Comparison of ENCODE assay signal across 34 cellular contexts in the genomic region with DNA sequence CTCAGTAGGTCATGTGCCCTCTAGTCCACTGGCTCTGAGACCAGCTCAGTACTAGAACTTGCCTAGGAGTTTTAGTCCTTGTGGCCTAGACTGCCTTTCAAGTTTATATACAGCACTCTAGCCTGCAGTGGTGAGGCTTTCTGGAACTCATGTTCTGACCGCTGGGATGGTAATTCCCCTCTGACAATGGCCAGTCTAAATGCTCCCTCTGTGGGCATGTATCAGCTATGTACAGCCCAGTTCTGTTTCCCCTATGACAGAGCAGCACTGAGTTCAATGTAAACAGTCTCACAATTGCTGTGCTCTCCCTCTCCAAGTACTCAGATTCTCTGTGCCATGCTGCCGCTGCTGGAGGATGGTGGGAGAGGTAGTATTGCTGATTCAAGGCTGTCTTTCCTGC.
"Had no signal": no experiment of that assay in that cellular context is flagged by ENCODE, and none has a peak within 500 bp of the region (broad histone marks: within the 10 kb centered on the region; RNA-seq: fewer than 3 reads in every experiment).

No MANE protein-coding gene starts in this region.

- H2AFZ ChIP-seq: PC-9 had no signal

- H3K4me3 Mint-ChIP-seq: activated B cell treated with CpG ODN at 0.5 μM for 24 hours; activated CD4-positive, alpha-beta memory T cell treated with anti-CD3 and anti-CD28 coated beads for 36 hours; activated naive CD4-positive, alpha-beta T cell treated with anti-CD3 and anti-CD28 coated beads, Interleukin-2, amount 10 ng/mL, durations not matched to agents 7 days and 5 days; activated naive CD8-positive, alpha-beta T cell; activated naive CD8-positive, alpha-beta T cell treated with anti-CD3 and anti-CD28 coated beads, Interleukin-2, amount 50 U/mL, for 24 hours; activated T-cell treated with anti-CD3 and anti-CD28 coated beads, Interleukin-2, amount 50 U/mL, for 4 hours; activated T-helper 1 cell treated with anti-CD3 and anti-CD28 coated beads, Interleukin-12 subunit alpha, Interleukin-12 subunit beta, Interleukin-2, Interleukin-4 antibody, amounts not matched to agents 30 ng/mL and 10 ng/mL and 1 ng/mL, durations not matched to agents 14 hours and 24 hours and 36 hours; brain had no signal

- DNase-seq: activated B cell treated with CpG ODN at 0.5 μM for 24 hours; activated CD4-positive, alpha-beta memory T cell treated with anti-CD3 and anti-CD28 coated beads for 36 hours; activated CD4-positive, alpha-beta T cell treated with anti-CD3 and anti-CD28 coated beads for 4 hours; activated CD4-positive, alpha-beta T cell treated with anti-CD3 and anti-CD28 coated beads, Interleukin-2, amount 50 U/mL, for 1 hour; activated CD4-positive, CD25-positive, alpha-beta regulatory T cell treated with anti-CD3 and anti-CD28 coated beads, Interleukin-2, amount 50 U/mL, for 72 hours; activated CD8-positive, alpha-beta memory T cell treated with anti-CD3 and anti-CD28 coated beads, Interleukin-2, amount 50 U/mL, for 4 hours; activated gamma-delta T cell treated with Interleukin-2 at 50 U/mL for 16 hours; activated naive CD4-positive, alpha-beta T cell treated with anti-CD3 and anti-CD28 coated beads, Interleukin-2, amount 10 ng/mL, durations not matched to agents 7 days and 5 days; activated naive CD8-positive, alpha-beta T cell treated with anti-CD3 and anti-CD28 coated beads, Interleukin-2, amount 50 U/mL, for 24 hours; activated T-cell treated with anti-CD3 and anti-CD28 coated beads for 4 hours; activated T-cell treated with anti-CD3 and anti-CD28 coated beads, Interleukin-2, amount 50 U/mL, for 4 hours; anterior cingulate cortex; central memory CD4-positive, alpha-beta T cell; KG1; MM.1S; MV-4-11; NCI-H1092; NCI-H1436 treated with DMSO at 0.1 percent for 48 hours; NCI-H1694 treated with DMSO at 0.1 percent for 48 hours; NCI-H2029; NCI-H345; NCI-H524 treated with DMSO at 0.1 percent for 48 hours; PC-9; Right ventricle myocardium superior; SW 1271; T-helper 1 cell; T-helper 2 cell; T-helper 9 cell had no signal

- ATAC-seq: activated naive CD8-positive, alpha-beta T cell treated with anti-CD3 and anti-CD28 coated beads, Interleukin-2, amount 50 U/mL, for 24 hours; activated T-cell treated with anti-CD3 and anti-CD28 coated beads, Interleukin-2, amount 50 U/mL, for 4 hours had no signal

- H3K27ac Mint-ChIP-seq: activated B cell treated with CpG ODN at 0.5 μM for 24 hours; activated CD4-positive, alpha-beta memory T cell treated with anti-CD3 and anti-CD28 coated beads for 36 hours; activated naive CD4-positive, alpha-beta T cell treated with anti-CD3 and anti-CD28 coated beads, Interleukin-2, amount 10 ng/mL, durations not matched to agents 7 days and 5 days; activated naive CD8-positive, alpha-beta T cell; activated naive CD8-positive, alpha-beta T cell treated with anti-CD3 and anti-CD28 coated beads, Interleukin-2, amount 50 U/mL, for 24 hours; activated T-helper 1 cell treated with anti-CD3 and anti-CD28 coated beads, Interleukin-12 subunit alpha, Interleukin-12 subunit beta, Interleukin-2, Interleukin-4 antibody, amounts not matched to agents 30 ng/mL and 10 ng/mL and 1 ng/mL, durations not matched to agents 14 hours and 24 hours and 36 hours; brain had no signal

- H3K4me2 ChIP-seq: PC-9 had no signal

- H3K4me1 Mint-ChIP-seq: activated B cell treated with CpG ODN at 0.5 μM for 24 hours; activated naive CD4-positive, alpha-beta T cell treated with anti-CD3 and anti-CD28 coated beads, Interleukin-2, amount 10 ng/mL, durations not matched to agents 7 days and 5 days; activated naive CD8-positive, alpha-beta T cell treated with anti-CD3 and anti-CD28 coated beads, Interleukin-2, amount 50 U/mL, for 24 hours; brain had no signal

- H3K27ac ChIP-seq: PC-9, RWPE1, VCaP had no signal

- H3K36me3 Mint-ChIP-seq: activated CD4-positive, alpha-beta memory T cell treated with anti-CD3 and anti-CD28 coated beads for 36 hours; activated naive CD4-positive, alpha-beta T cell treated with anti-CD3 and anti-CD28 coated beads, Interleukin-2, amount 10 ng/mL, durations not matched to agents 7 days and 5 days; activated naive CD8-positive, alpha-beta T cell; brain had no signal

- FAIRE-seq: RCC 7860 had no signal

- H3K27me3 Mint-ChIP-seq: activated B cell treated with CpG ODN at 0.5 μM for 24 hours; activated naive CD4-positive, alpha-beta T cell treated with anti-CD3 and anti-CD28 coated beads, Interleukin-2, amount 10 ng/mL, durations not matched to agents 7 days and 5 days; activated naive CD8-positive, alpha-beta T cell; brain had no signal

- H3K4me3 ChIP-seq: PC-9 had no signal

- H3K9me3 Mint-ChIP-seq: activated CD4-positive, alpha-beta memory T cell treated with anti-CD3 and anti-CD28 coated beads for 36 hours; activated naive CD4-positive, alpha-beta T cell treated with anti-CD3 and anti-CD28 coated beads, Interleukin-2, amount 10 ng/mL, durations not matched to agents 7 days and 5 days; activated T-helper 1 cell treated with anti-CD3 and anti-CD28 coated beads, Interleukin-12 subunit alpha, Interleukin-12 subunit beta, Interleukin-2, Interleukin-4 antibody, amounts not matched to agents 30 ng/mL and 10 ng/mL and 1 ng/mL, durations not matched to agents 14 hours and 24 hours and 36 hours had no signal
